ENCODE assay signal across 14 cellular contexts in genomic region chr7:85074-85945, GRCh38.
DNase-seq lines count a peak whose midpoint lies in the region; ATAC-seq and TF ChIP-seq lines count a peak whose summit lies in the region.
"Had no signal": no experiment of that assay in that cellular context is flagged by ENCODE, and none has a peak within 500 bp of the region (broad histone marks: within the 10 kb centered on the region; RNA-seq: fewer than 3 reads in every experiment).

No MANE protein-coding gene starts in this region.

- H3K4me3 ChIP-seq in testis (no peak overlapping the region), HAP-1 (no peak overlapping the region)
- H3K4me3 ChIP-seq: pancreas, PC-9 had no signal

- H3K9me3 ChIP-seq in testis (no peaks in the 10 kb centered on the region), HAP-1 (no peaks in the 10 kb centered on the region)
- H3K9me3 ChIP-seq: pancreas had no signal

- peaks cover 4% of the 10 kb centered on the region for H3K4me1 ChIP-seq in testis
- no peaks in the 10 kb centered on the region for H3K4me1 ChIP-seq in HAP-1

- intact Hi-C loops in left cardiac atrium (cut with DNase I) = no loop called here
- intact Hi-C loops in testis (cut with DNase I; ENCODE audit: low total_unique reads) = no loop called here

- TF ChIP-seq CTCF in testis (IDR thresholded peaks at IDR 0.05) = no peak

- DNase-seq in activated CD8-positive, alpha-beta memory T cell treated with anti-CD3 and anti-CD28 coated beads, Interleukin-2, amount 50 U/mL, for 48 hours = peak; percentile 37
- no peak for DNase-seq in activated CD8-positive, alpha-beta memory T cell treated with anti-CD3 and anti-CD28 coated beads, Interleukin-2, amount 50 U/mL, for 4 hours
- peak; percentile 69 for DNase-seq in amniotic epithelial cell (ENCODE audit: low read depth)
- no peak for DNase-seq in left cardiac atrium
- peak; percentile 55 for DNase-seq in testis
- no peak for DNase-seq in HAP-1 (ENCODE audit: low spot score in 2 of 2)
- no peak for DNase-seq in NCI-H1417 treated with DMSO at 0.1 percent for 48 hours (lab: John Stamatoyannopoulos, UW)
- DNase-seq: activated T-cell treated with anti-CD3 and anti-CD28 coated beads for 4 hours; cerebellar nuclear complex; left colon; stimulated activated CD4-positive, alpha-beta T cell treated with anti-CD3 and anti-CD28 coated beads, Interleukin-4, amount 100 ng/mL, for 4 hours had no signal

- no peaks in the 10 kb centered on the region for H3K36me3 ChIP-seq in testis (ENCODE audit: low read depth, missing control alignments)
- H3K36me3 ChIP-seq in HAP-1 (replicated peaks) = no peaks in the 10 kb centered on the region
- H3K36me3 ChIP-seq: pancreas had no signal

- no peak for TF ChIP-seq POLR2A in testis (IDR thresholded peaks at IDR 0.05)

- H3K27me3 ChIP-seq in testis = no peaks in the 10 kb centered on the region
- H3K27me3 ChIP-seq in HAP-1 (ENCODE audit: low read depth) = no peaks in the 10 kb centered on the region
- H3K27me3 ChIP-seq: pancreas had no signal

- H3K27ac ChIP-seq in testis = no peak overlapping the region
- H3K27ac ChIP-seq: pancreas, PC-9 had no signal

- in situ Hi-C loops in HAP-1 (cut with MboI; ENCODE audit: low sequenced_read_pairs) = no loop called here

- ATAC-seq in left cardiac atrium (peak; percentile 27 to 50), HG03571 (IDR thresholded peaks at IDR 0.05; ENCODE audit: unreplicated experiment) (no peak)
- ATAC-seq: left colon, pancreas had no signal

- 68 to 71% methylated on average over 19 of the region's 19 CpGs for WGBS in testis, 2 donors

Comparison
In these comparisons a context has a peak if more than half of its experiments do, and no peak if none do; other contexts are left out.
1. DNase-seq: peak in activated CD8-positive, alpha-beta memory T cell treated with anti-CD3 and anti-CD28 coated beads, Interleukin-2, amount 50 U/mL, for 48 hours (single experiment), amniotic epithelial cell (single experiment) and testis (single experiment); none in activated CD8-positive, alpha-beta memory T cell treated with anti-CD3 and anti-CD28 coated beads, Interleukin-2, amount 50 U/mL, for 4 hours (single experiment), left cardiac atrium (single experiment), HAP-1 (0 of 2) and NCI-H1417 treated with DMSO at 0.1 percent for 48 hours (single experiment).